13 cellular contexts compared by ENCODE assay signal in the genomic region with DNA sequence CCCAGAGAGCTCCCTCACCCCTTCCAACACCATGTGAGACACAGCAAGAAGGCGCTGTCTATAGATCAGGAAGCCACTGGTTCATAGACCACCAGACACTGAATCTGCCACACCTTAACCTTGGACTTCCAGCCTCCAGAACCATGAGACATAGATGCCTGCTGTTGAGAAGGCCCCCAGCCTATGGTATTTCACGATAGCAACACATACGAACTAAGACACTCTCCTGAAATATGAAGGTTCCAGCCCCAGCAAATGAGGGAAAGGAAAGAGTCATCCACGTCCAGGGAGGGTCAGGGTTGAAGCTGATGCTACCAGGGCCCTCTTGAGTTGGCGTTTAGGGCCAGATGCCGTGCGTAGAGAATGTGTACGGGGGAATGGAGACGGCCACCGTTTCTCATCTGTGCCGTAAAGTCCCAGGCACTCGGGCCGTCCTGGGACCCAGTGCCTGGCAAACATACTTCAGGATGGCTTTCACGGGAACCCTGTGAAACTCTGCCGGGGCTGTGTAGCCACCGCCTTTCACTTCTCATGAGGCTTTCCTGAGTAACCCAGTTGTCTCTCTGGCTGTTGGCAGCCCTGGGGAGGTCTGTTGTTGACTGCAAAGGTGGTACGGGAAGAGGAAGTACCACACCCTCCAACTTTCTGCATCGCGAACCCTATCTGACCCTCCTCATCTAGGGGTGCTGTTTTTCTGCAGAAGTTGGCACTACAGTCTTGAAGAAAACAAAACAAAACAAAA. TPM values are rescaled to one million over a fixed set of nuclear protein-coding genes. Genes with fewer than 3 reads are reported as not detected.
DNase-seq lines count a peak whose midpoint lies in the region; ATAC-seq and TF ChIP-seq lines count a peak whose summit lies in the region.
"Had no signal": no experiment of that assay in that cellular context is flagged by ENCODE, and none has a peak within 500 bp of the region (broad histone marks: within the 10 kb centered on the region; RNA-seq: fewer than 3 reads in every experiment).

No MANE protein-coding gene starts in this region.

- no peak overlapping the region for H3K4me3 ChIP-seq in upper lobe of right lung
- H3K4me3 ChIP-seq: smooth muscle cell had no signal

- DNase-seq in activated T-cell treated with anti-CD3 and anti-CD28 coated beads for 1 hour (ENCODE audit: low read depth) (peak; percentile 48), activated T-cell treated with anti-CD3 and anti-CD28 coated beads for 4 hours (no peak), upper lobe of right lung (peak; percentile 42), OCI-M2 (lab: John Stamatoyannopoulos, UW; ENCODE audit: unreplicated experiment) (no peak)
- DNase-seq in activated CD4-positive, alpha-beta T cell treated with anti-CD3 and anti-CD28 coated beads, Interleukin-2, amount 50 U/mL, for 1 hour = peak; percentile 53
- peak; percentile 39 for DNase-seq in effector CD4-positive, alpha-beta T cell
- DNase-seq: cortex of kidney, midbrain, OCI-M1 had no signal

- intact Hi-C loops in upper lobe of right lung (cut with DNase I) = no loop called here

- ATAC-seq in upper lobe of right lung (peak; percentile 47), GM21723 (IDR thresholded peaks at IDR 0.05; ENCODE audit: unreplicated experiment) (no peak), HG02870 (IDR thresholded peaks at IDR 0.05; ENCODE audit: unreplicated experiment) (no peak)

- H3K36me3 ChIP-seq in upper lobe of right lung = no peaks in the 10 kb centered on the region

- no peak overlapping the region for H3K27ac ChIP-seq in upper lobe of right lung

- no peaks in the 10 kb centered on the region for H3K27me3 ChIP-seq in upper lobe of right lung

- TF ChIP-seq CTCF in upper lobe of right lung (IDR thresholded peaks at IDR 0.05) = no peak

- H3K4me1 ChIP-seq in upper lobe of right lung = no peaks in the 10 kb centered on the region

- no peaks in the 10 kb centered on the region for H3K9me3 ChIP-seq in upper lobe of right lung

RNA-seq across cellular contexts. Expression of a gene that starts 17.7 kb away (rescaled TPM):
- total RNA-seq in upper lobe of right lung = 3.1 TPM
- total RNA-seq: smooth muscle cell, temporal lobe had no signal

RNA-seq across cellular contexts. Expression of a gene that starts 36.8 kb away (rescaled TPM):
- total RNA-seq in upper lobe of right lung = 46.3 TPM

Comparison
In these comparisons a context has a peak if more than half of its experiments do, and no peak if none do; other contexts are left out.
1. DNase-seq: peak in activated T-cell treated with anti-CD3 and anti-CD28 coated beads for 1 hour (single experiment), activated CD4-positive, alpha-beta T cell treated with anti-CD3 and anti-CD28 coated beads, Interleukin-2, amount 50 U/mL, for 1 hour (single experiment), effector CD4-positive, alpha-beta T cell (single experiment) and upper lobe of right lung (single experiment); none in activated T-cell treated with anti-CD3 and anti-CD28 coated beads for 4 hours (single experiment) and OCI-M2 (single experiment).